ENCODE assay signal across 15 cellular contexts in genomic region chr19:18733196-18733647, GRCh38. TPM values are rescaled to one million over a fixed set of nuclear protein-coding genes. Genes with fewer than 3 reads are reported as not detected.
A peak's percentile ranks its signal among the peaks of the same experiment; 100 is the strongest.
DNase-seq lines count a peak whose midpoint lies in the region; ATAC-seq and TF ChIP-seq lines count a peak whose summit lies in the region.
"Had no signal": no experiment of that assay in that cellular context is flagged by ENCODE, and none has a peak within 500 bp of the region (broad histone marks: within the 10 kb centered on the region; RNA-seq: fewer than 3 reads in every experiment).

No MANE protein-coding gene starts in this region.

- CTCF ChIA-PET in activated CD4-positive, alpha-beta T cell treated with anti-CD3 and anti-CD28 coated beads for 36 hours (lab: Charles Lee) = interaction anchor here (0.7 kb wide), 1 partner anchor 18 kb away, joined by 3 read pairs; no protein-coding TSS in a partner anchor

- H3K36me3 ChIP-seq in WERI-Rb-1 = peaks cover 11% of the 10 kb centered on the region
- H3K36me3 ChIP-seq in stomach = no peaks in the 10 kb centered on the region

- peaks cover 41 to 72% (median 60%) of the 10 kb centered on the region in 4 donors for H3K4me1 ChIP-seq in stomach

- H3K27me3 Mint-ChIP-seq in activated T-helper 2 cell treated with anti-CD3 and anti-CD28 coated beads, Interferon-gamma antibody, Interleukin-2, Interleukin-4, amounts not matched to agents 10 μg/mL and 5 μg/mL and 100 μg/mL, durations not matched to agents 14 hours and 24 hours and 36 hours (ENCODE audit: low read depth) = no peaks in the 10 kb centered on the region
- H3K27me3 Mint-ChIP-seq in activated CD4-positive, alpha-beta T cell treated with anti-CD3 and anti-CD28 coated beads for 36 hours = no peaks in the 10 kb centered on the region
- H3K27me3 Mint-ChIP-seq: activated CD8-positive, alpha-beta T cell treated with anti-CD3 and anti-CD28 coated beads for 36 hours; activated naive CD8-positive, alpha-beta T cell treated with anti-CD3 and anti-CD28 coated beads, Interleukin-2, amount 10 ng/mL, durations not matched to agents 7 days and 5 days; type B pancreatic cell had no signal

- no peak for TF ChIP-seq POLR2A in stomach (IDR thresholded peaks at IDR 0.05)

- H3K9me3 ChIP-seq in WERI-Rb-1 (ENCODE audit: severe bottlenecking) (peaks cover 4% of the 10 kb centered on the region), stomach (no peaks in the 10 kb centered on the region)

- WGBS in stomach, 5 donors = 17 to 38% (median 22%) methylated on average over 10 to 11 of the region's 11 CpGs

- H3K27me3 ChIP-seq in WERI-Rb-1 (ENCODE audit: insufficient read depth, low read depth, severe bottlenecking) = no peaks in the 10 kb centered on the region
- no peaks in the 10 kb centered on the region for H3K27me3 ChIP-seq in stomach

- no peaks in the 10 kb centered on the region for H3K36me3 Mint-ChIP-seq in activated T-helper 2 cell treated with anti-CD3 and anti-CD28 coated beads, Interferon-gamma antibody, Interleukin-2, Interleukin-4, amounts not matched to agents 10 μg/mL and 5 μg/mL and 100 μg/mL, durations not matched to agents 14 hours and 24 hours and 36 hours (ENCODE audit: low read depth)
- no peaks in the 10 kb centered on the region for H3K36me3 Mint-ChIP-seq in activated CD4-positive, alpha-beta T cell treated with anti-CD3 and anti-CD28 coated beads for 36 hours (ENCODE audit: low read depth)
- H3K36me3 Mint-ChIP-seq: activated naive CD8-positive, alpha-beta T cell treated with anti-CD3 and anti-CD28 coated beads, Interleukin-2, amount 10 ng/mL, durations not matched to agents 7 days and 5 days; immature natural killer cell; type B pancreatic cell had no signal

- no peak overlapping the region for H3K4me3 Mint-ChIP-seq in activated T-helper 2 cell treated with anti-CD3 and anti-CD28 coated beads, Interferon-gamma antibody, Interleukin-2, Interleukin-4, amounts not matched to agents 10 μg/mL and 5 μg/mL and 100 μg/mL, durations not matched to agents 14 hours and 24 hours and 36 hours (ENCODE audit: low read depth)
- no peak overlapping the region for H3K4me3 Mint-ChIP-seq in activated CD4-positive, alpha-beta T cell treated with anti-CD3 and anti-CD28 coated beads for 36 hours
- H3K4me3 Mint-ChIP-seq: activated CD8-positive, alpha-beta T cell treated with anti-CD3 and anti-CD28 coated beads for 36 hours; activated naive CD8-positive, alpha-beta T cell treated with anti-CD3 and anti-CD28 coated beads, Interleukin-2, amount 10 ng/mL, durations not matched to agents 7 days and 5 days; immature natural killer cell; type B pancreatic cell had no signal

- no peak for TF ChIP-seq EP300 in stomach (IDR thresholded peaks at IDR 0.05)

- intact Hi-C loops in left cardiac atrium (cut with DNase I) (no loop called here), stomach (cut with DNase I; ENCODE audit: low total_unique reads) (no loop called here)
- intact Hi-C loops in activated T-helper 2 cell treated with anti-CD3 and anti-CD28 coated beads, Interferon-gamma antibody, Interleukin-2, Interleukin-4, amounts not matched to agents 10 μg/mL and 5 μg/mL and 100 μg/mL, durations not matched to agents 14 hours and 24 hours and 36 hours (cut with micrococcal nuclease) = no loop called here
- intact Hi-C loops in activated CD4-positive, alpha-beta T cell treated with anti-CD3 and anti-CD28 coated beads for 36 hours (cut with DNase I, micrococcal nuclease) = no loop called here

- H3K4me3 ChIP-seq in WERI-Rb-1 (ENCODE audit: low read depth, low read length) (no peak overlapping the region), stomach (no peak overlapping the region)

- no peak overlapping the region for H3K27ac Mint-ChIP-seq in activated T-helper 2 cell treated with anti-CD3 and anti-CD28 coated beads, Interferon-gamma antibody, Interleukin-2, Interleukin-4, amounts not matched to agents 10 μg/mL and 5 μg/mL and 100 μg/mL, durations not matched to agents 14 hours and 24 hours and 36 hours
- no peak overlapping the region for H3K27ac Mint-ChIP-seq in activated CD4-positive, alpha-beta T cell treated with anti-CD3 and anti-CD28 coated beads for 36 hours
- H3K27ac Mint-ChIP-seq: activated CD8-positive, alpha-beta T cell treated with anti-CD3 and anti-CD28 coated beads for 36 hours; activated naive CD8-positive, alpha-beta T cell treated with anti-CD3 and anti-CD28 coated beads, Interleukin-2, amount 10 ng/mL, durations not matched to agents 7 days and 5 days; type B pancreatic cell had no signal

- POLR2A ChIA-PET in activated CD4-positive, alpha-beta T cell treated with anti-CD3 and anti-CD28 coated beads for 36 hours (lab: Charles Lee) = no interaction called here

- H3K4me1 Mint-ChIP-seq in activated T-helper 2 cell treated with anti-CD3 and anti-CD28 coated beads, Interferon-gamma antibody, Interleukin-2, Interleukin-4, amounts not matched to agents 10 μg/mL and 5 μg/mL and 100 μg/mL, durations not matched to agents 14 hours and 24 hours and 36 hours (ENCODE audit: low read depth) = no peaks in the 10 kb centered on the region
- peaks cover 6% of the 10 kb centered on the region for H3K4me1 Mint-ChIP-seq in activated CD4-positive, alpha-beta T cell treated with anti-CD3 and anti-CD28 coated beads for 36 hours
- H3K4me1 Mint-ChIP-seq: activated naive CD8-positive, alpha-beta T cell treated with anti-CD3 and anti-CD28 coated beads, Interleukin-2, amount 10 ng/mL, durations not matched to agents 7 days and 5 days had no signal

- no peaks in the 10 kb centered on the region for H3K9me3 Mint-ChIP-seq in activated T-helper 2 cell treated with anti-CD3 and anti-CD28 coated beads, Interferon-gamma antibody, Interleukin-2, Interleukin-4, amounts not matched to agents 10 μg/mL and 5 μg/mL and 100 μg/mL, durations not matched to agents 14 hours and 24 hours and 36 hours
- H3K9me3 Mint-ChIP-seq in activated CD4-positive, alpha-beta T cell treated with anti-CD3 and anti-CD28 coated beads for 36 hours (ENCODE audit: low read depth) = no peaks in the 10 kb centered on the region
- H3K9me3 Mint-ChIP-seq: activated CD8-positive, alpha-beta T cell treated with anti-CD3 and anti-CD28 coated beads for 36 hours; activated naive CD8-positive, alpha-beta T cell treated with anti-CD3 and anti-CD28 coated beads, Interleukin-2, amount 10 ng/mL, durations not matched to agents 7 days and 5 days; immature natural killer cell; type B pancreatic cell had no signal

- peak; percentile 28 for DNase-seq in NCI-H2081 (lab: John Stamatoyannopoulos, UW)
- no peak for DNase-seq in NCI-H2081 treated with DMSO at 0.1 percent for 48 hours (lab: John Stamatoyannopoulos, UW)
- DNase-seq in WERI-Rb-1 = no peak
- DNase-seq in left cardiac atrium = no peak
- DNase-seq in stomach = peak; percentile 57
- no peak for DNase-seq in DMS114 treated with DMSO at 0.1 percent for 48 hours (lab: John Stamatoyannopoulos, UW; ENCODE audit: unreplicated experiment)
- DNase-seq in activated T-helper 2 cell treated with anti-CD3 and anti-CD28 coated beads, Interferon-gamma antibody, Interleukin-2, Interleukin-4, amounts not matched to agents 10 μg/mL and 5 μg/mL and 100 μg/mL, durations not matched to agents 14 hours and 24 hours and 36 hours (ENCODE audit: low spot score) = no peak
- no peak for DNase-seq in activated CD4-positive, alpha-beta T cell treated with anti-CD3 and anti-CD28 coated beads for 36 hours
- DNase-seq: 8988T; activated CD8-positive, alpha-beta T cell treated with anti-CD3 and anti-CD28 coated beads for 36 hours; activated naive CD8-positive, alpha-beta T cell treated with anti-CD3 and anti-CD28 coated beads, Interleukin-2, amount 10 ng/mL, durations not matched to agents 7 days and 5 days; immature natural killer cell; T-helper 1 cell had no signal

- H3K27ac ChIP-seq in WERI-Rb-1 (peak overlapping the region; percentile 93), stomach (peak overlapping the region; percentile 10 to 64 (median 46))
- H3K27ac ChIP-seq: KMS-11 had no signal

- ATAC-seq in left cardiac atrium = peak; percentile 6 to 64
- no peak for ATAC-seq in activated CD4-positive, alpha-beta T cell treated with anti-CD3 and anti-CD28 coated beads for 36 hours
- ATAC-seq: activated CD8-positive, alpha-beta T cell treated with anti-CD3 and anti-CD28 coated beads for 36 hours had no signal

- TF ChIP-seq CTCF in WERI-Rb-1 (IDR thresholded peaks at IDR 0.05; ENCODE audit: low read depth, low read length) = no peak
- no peak for TF ChIP-seq CTCF in stomach (IDR thresholded peaks at IDR 0.05)

RNA-seq across cellular contexts. Expression of gene CRTC1, which starts 49.7 kb away (rescaled TPM):
- total RNA-seq in left cardiac atrium (10 to 100 TPM; 10.5 to 11.1 TPM), stomach (10 to 100 TPM in 1 of 5 donors, 1 to 10 TPM in 3, not detected in 1; 4.2 to 28.0 (median 4.7) TPM)
- polyA plus RNA-seq in stomach = 1 to 10 TPM; 4.6 to 8.4 (median 4.6) TPM
- total RNA-seq in activated T-helper 2 cell treated with anti-CD3 and anti-CD28 coated beads, Interferon-gamma antibody, Interleukin-2, Interleukin-4, amounts not matched to agents 10 μg/mL and 5 μg/mL and 100 μg/mL, durations not matched to agents 14 hours and 24 hours and 36 hours = 6.4 and 7.0 TPM in 2 replicates
- 1 to 10 TPM; 5.3 to 9.7 TPM for total RNA-seq in activated CD4-positive, alpha-beta T cell treated with anti-CD3 and anti-CD28 coated beads for 36 hours

RNA-seq across cellular contexts. Expression of gene COMP, which starts 57.9 kb away (rescaled TPM):
- total RNA-seq in left cardiac atrium (1 to 10 TPM; 6.5 to 9.8 TPM), stomach (1 to 10 TPM in 1 of 5 donors, not detected in 4; 1.4 TPM)
- 1 to 10 TPM in 2 of 3 donors, under 1 TPM in 1; 0.62 to 4.1 (median 1.8) TPM for polyA plus RNA-seq in stomach
- total RNA-seq in activated T-helper 2 cell treated with anti-CD3 and anti-CD28 coated beads, Interferon-gamma antibody, Interleukin-2, Interleukin-4, amounts not matched to agents 10 μg/mL and 5 μg/mL and 100 μg/mL, durations not matched to agents 14 hours and 24 hours and 36 hours = not detected in 2 replicates
- total RNA-seq in activated CD4-positive, alpha-beta T cell treated with anti-CD3 and anti-CD28 coated beads for 36 hours = not detected
- total RNA-seq: activated CD8-positive, alpha-beta T cell treated with anti-CD3 and anti-CD28 coated beads for 36 hours; activated naive CD8-positive, alpha-beta T cell treated with anti-CD3 and anti-CD28 coated beads, Interleukin-2, amount 10 ng/mL, durations not matched to agents 7 days and 5 days had no signal
- polyA plus RNA-seq: immature natural killer cell had no signal

Comparison
In these comparisons a context has a peak if more than half of its experiments do, and no peak if none do; other contexts are left out.
1. DNase-seq: peak in NCI-H2081 (2 of 2) and stomach (single experiment); none in NCI-H2081 treated with DMSO at 0.1 percent for 48 hours (single experiment), WERI-Rb-1 (single experiment), left cardiac atrium (single experiment), DMS114 treated with DMSO at 0.1 percent for 48 hours (single experiment), activated T-helper 2 cell treated with anti-CD3 and anti-CD28 coated beads, Interferon-gamma antibody, Interleukin-2, Interleukin-4, amounts not matched to agents 10 μg/mL and 5 μg/mL and 100 μg/mL, durations not matched to agents 14 hours and 24 hours and 36 hours (single experiment) and activated CD4-positive, alpha-beta T cell treated with anti-CD3 and anti-CD28 coated beads for 36 hours (single experiment).